In the genomic region with DNA sequence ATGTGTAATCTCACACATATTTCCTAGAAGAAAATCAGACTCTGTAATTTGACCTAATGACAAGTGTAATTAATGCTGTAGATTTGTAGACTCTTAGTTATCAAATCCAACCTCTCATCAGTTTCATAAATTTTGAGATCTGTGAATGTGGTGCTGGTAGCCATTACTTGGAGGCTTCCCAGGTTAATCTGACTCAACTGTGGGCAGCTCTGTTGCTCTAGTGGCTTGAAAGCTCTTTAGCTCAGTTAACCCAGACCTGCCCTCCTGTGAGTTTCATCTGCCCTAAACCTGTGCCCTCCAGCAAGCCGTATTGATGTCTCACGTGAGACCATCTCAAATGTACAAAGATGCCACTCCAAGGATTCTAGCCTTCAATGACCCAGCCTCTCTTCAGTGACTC, we compare ENCODE assay signal across 10 cellular contexts.
DNase-seq lines count a peak whose midpoint lies in the region; ATAC-seq and TF ChIP-seq lines count a peak whose summit lies in the region.
"Had no signal": no experiment of that assay in that cellular context is flagged by ENCODE, and none has a peak within 500 bp of the region (broad histone marks: within the 10 kb centered on the region; RNA-seq: fewer than 3 reads in every experiment).

No MANE protein-coding gene starts in this region.

- no peak for TF ChIP-seq CTCF in foreskin fibroblast (IDR thresholded peaks at IDR 0.05; ENCODE audit: low read depth, low read length)

- no peak overlapping the region for H3K4me3 ChIP-seq in foreskin fibroblast (ENCODE audit: low read depth in 1 of 2, low read length in 2 of 2)

- no peak for ATAC-seq in HG03354 (IDR thresholded peaks at IDR 0.05; ENCODE audit: poor library complexity, severe bottlenecking, unreplicated experiment)

- peak; percentile 49 for DNase-seq in AG08395 (ENCODE audit: low spot score)
- DNase-seq in HCEC 1CT = peak; percentile 14
- DNase-seq in astrocyte of the hippocampus (ENCODE audit: low read depth, low spot score) = peak; percentile 39
- peak; percentile 20 to 57 for DNase-seq in foreskin fibroblast
- DNase-seq in SW 1271 (lab: John Stamatoyannopoulos, UW) = no peak
- DNase-seq in T-helper 2 cell = no peak
- no peak for DNase-seq in stimulated activated CD4-positive, alpha-beta T cell treated with anti-CD3 and anti-CD28 coated beads, Interleukin-2, amount 100 ng/mL, for 24 hours
- DNase-seq: NCI-H146, NCI-H69 had no signal

Comparison
In these comparisons a context has a peak if more than half of its experiments do, and no peak if none do; other contexts are left out.
1. DNase-seq: peak in AG08395 (single experiment), HCEC 1CT (single experiment), astrocyte of the hippocampus (single experiment) and foreskin fibroblast (2 of 2); none in SW 1271 (0 of 2), T-helper 2 cell (0 of 5) and stimulated activated CD4-positive, alpha-beta T cell treated with anti-CD3 and anti-CD28 coated beads, Interleukin-2, amount 100 ng/mL, for 24 hours (0 of 2).